ENCODE assay signal across 28 cellular contexts in genomic region chr7:98981701-98982100, GRCh38.
"Had no signal": no experiment of that assay in that cellular context is flagged by ENCODE, and none has a peak within 500 bp of the region (broad histone marks: within the 10 kb centered on the region; RNA-seq: fewer than 3 reads in every experiment).

No MANE protein-coding gene starts in this region.

- H3K27ac ChIP-seq: adrenal gland, body of pancreas, foreskin keratinocyte, heart left ventricle, pancreas, psoas muscle, stomach, tibial artery had no signal

- H3K9me3 ChIP-seq: adrenal gland, body of pancreas, pancreas, psoas muscle, SK-N-SH, tibial artery had no signal

- H3K27me3 ChIP-seq: adrenal gland, body of pancreas, foreskin keratinocyte, heart left ventricle, pancreas, stomach, tibial artery had no signal

- H3K4me3 ChIP-seq: adrenal gland, body of pancreas, heart left ventricle, pancreas, psoas muscle, smooth muscle cell, stomach, tibial artery had no signal

- H3K4me1 ChIP-seq: adrenal gland, body of pancreas, foreskin keratinocyte, heart left ventricle, pancreas, psoas muscle, stomach, tibial artery had no signal

- DNase-seq: activated CD4-positive, alpha-beta memory T cell treated with anti-CD3 and anti-CD28 coated beads, Interleukin-2, amount 10 ng/mL, durations not matched to agents 7 days and 5 days; activated CD4-positive, alpha-beta T cell treated with anti-CD3 and anti-CD28 coated beads for 1 hour; activated CD4-positive, alpha-beta T cell treated with anti-CD3 and anti-CD28 coated beads, Interleukin-2, amount 10 ng/mL, durations not matched to agents 7 days and 5 days; activated naive CD4-positive, alpha-beta T cell treated with anti-CD3 and anti-CD28 coated beads for 36 hours; activated naive CD8-positive, alpha-beta T cell treated with anti-CD3 and anti-CD28 coated beads for 36 hours; activated T-cell treated with anti-CD3 and anti-CD28 coated beads, Interleukin-2, amount 50 U/mL, for 72 hours; aorta; body of pancreas; endodermal cell; foreskin keratinocyte; heart left ventricle; hypothalamus; immature natural killer cell; nephron progenitor cell; psoas muscle; SK-N-SH; stimulated activated CD4-positive, alpha-beta T cell treated with anti-CD3 and anti-CD28 coated beads, Interleukin-1b, Interleukin-23, amount 100 ng/mL, for 48 hours; stimulated activated CD4-positive, alpha-beta T cell treated with anti-CD3 and anti-CD28 coated beads, Interleukin-4, amount 100 ng/mL, for 4 hours; stimulated activated CD8-positive, alpha-beta memory T cell treated with anti-CD3 and anti-CD28 coated beads, Interleukin-4, amount 100 ng/mL, for 48 hours; stimulated activated naive B cell treated with anti-CD40 and anti-IgM and Interleukin-4, amounts not matched to agents 10 μg/mL and 1 μg/mL and 100 μg/mL, for 72 hours; stomach; SW 1271; T-helper 9 cell; tibial artery had no signal

- ATAC-seq: activated T-cell treated with anti-CD3 and anti-CD28 coated beads, Interleukin-2, amount 50 U/mL, for 72 hours; body of pancreas; esophagus mucosa; foreskin keratinocyte; heart left ventricle; pancreas; psoas muscle; stimulated activated naive B cell treated with anti-CD40 and anti-IgM and Interleukin-4, amounts not matched to agents 10 μg/mL and 1 μg/mL and 100 μg/mL, for 72 hours had no signal
